ENCODE assay signal across 24 cellular contexts in the genomic region with DNA sequence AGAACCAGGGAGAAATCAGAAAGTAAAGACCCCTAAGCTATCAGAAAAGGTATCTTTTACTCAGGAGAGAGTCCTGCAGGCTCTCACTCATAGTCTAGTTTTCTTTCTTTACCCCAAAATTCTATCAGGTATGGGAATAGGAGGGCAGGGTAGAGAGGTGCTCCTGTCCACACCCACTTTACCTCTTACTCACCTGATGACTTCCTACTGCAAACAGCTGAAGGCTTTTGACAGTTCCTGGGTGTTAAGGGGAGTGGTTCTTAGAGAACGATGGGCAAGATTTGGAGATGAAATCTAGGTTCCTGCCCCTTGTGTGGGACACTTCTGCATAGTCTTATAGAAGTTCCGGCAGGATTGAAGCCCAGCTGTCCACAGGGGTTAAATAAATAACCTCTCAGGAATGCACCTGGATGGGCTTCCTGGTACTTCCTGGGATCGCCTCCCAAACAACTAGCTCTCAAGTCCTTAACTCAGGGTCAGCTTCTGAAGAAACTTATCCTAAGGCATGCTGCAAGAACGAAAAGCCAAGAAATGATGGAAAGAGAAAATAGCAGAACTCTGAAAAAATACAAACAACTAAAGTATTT. TPM values are rescaled to one million over a fixed set of nuclear protein-coding genes. Genes with fewer than 3 reads are reported as not detected.
DNase-seq lines count a peak whose midpoint lies in the region; ATAC-seq, FAIRE-seq and TF ChIP-seq lines count a peak whose summit lies in the region.
"Had no signal": no experiment of that assay in that cellular context is flagged by ENCODE, and none has a peak within 500 bp of the region (broad histone marks: within the 10 kb centered on the region; RNA-seq: fewer than 3 reads in every experiment).

No MANE protein-coding gene starts in this region.

- no peak overlapping the region for H2AK5ac ChIP-seq in mesendoderm (ENCODE audit: low read length)

- no peak overlapping the region for H3K4me3 ChIP-seq in bronchial epithelial cell (ENCODE audit: low read depth, low read length)
- no peak overlapping the region for H3K4me3 ChIP-seq in esophagus squamous epithelium
- no peak overlapping the region for H3K4me3 ChIP-seq in mesendoderm (ENCODE audit: low read length)
- no peak overlapping the region for H3K4me3 ChIP-seq in heart right ventricle
- H3K4me3 ChIP-seq: MG63, SJCRH30 had no signal

- H3K27ac ChIP-seq in esophagus squamous epithelium (peak overlapping the region in 3 of 4 donors; percentile 54 to 66 (median 58)), mesendoderm (ENCODE audit: low read depth, low read length) (no peak overlapping the region), heart right ventricle (no peak overlapping the region)
- H3K27ac ChIP-seq: SJCRH30 had no signal

- H3K4ac ChIP-seq in mesendoderm (ENCODE audit: low read depth, low read length): no peak overlapping the region

- no peak overlapping the region for H3K56ac ChIP-seq in mesendoderm (ENCODE audit: low read length)

- no peak overlapping the region for H3K18ac ChIP-seq in mesendoderm (ENCODE audit: low read length)

- no peak for FAIRE-seq in bronchial epithelial cell (lab: Jason Lieb, UNC)
- FAIRE-seq: D721Med, GM18507, H1 had no signal

- H3K4me1 ChIP-seq in esophagus squamous epithelium (peaks cover 0 to 73% (median 15%) of the 10 kb centered on the region in 3 donors), mesendoderm (ENCODE audit: control insufficient read depth, low read depth, low read length) (no peaks in the 10 kb centered on the region), heart right ventricle (peaks cover 0 to 34% (median 25%) of the 10 kb centered on the region in 9 donors)
- H3K4me1 ChIP-seq: BE2C, SJCRH30 had no signal

- H4K8ac ChIP-seq in mesendoderm (ENCODE audit: low read depth, low read length): no peak overlapping the region

- H3K9ac ChIP-seq in mesendoderm (ENCODE audit: low read length): no peak overlapping the region

- no peak overlapping the region for H2BK15ac ChIP-seq in mesendoderm (replicated peaks; ENCODE audit: low read depth)

- no peaks in the 10 kb centered on the region for H3K36me3 ChIP-seq in bronchial epithelial cell (ENCODE audit: control insufficient read depth, insufficient read depth, low read length)
- no peaks in the 10 kb centered on the region for H3K36me3 ChIP-seq in esophagus squamous epithelium
- no peaks in the 10 kb centered on the region for H3K36me3 ChIP-seq in mesendoderm (ENCODE audit: control insufficient read depth, insufficient read depth, low read length)
- H3K36me3 ChIP-seq in heart right ventricle: no peaks in the 10 kb centered on the region
- H3K36me3 ChIP-seq: BE2C, MG63, SJCRH30 had no signal

- peak overlapping the region; percentile 18 for H3K23ac ChIP-seq in mesendoderm (ENCODE audit: low read length)

- no peak overlapping the region for H4K5ac ChIP-seq in mesendoderm (ENCODE audit: low read length)

- no peaks in the 10 kb centered on the region for H3K79me1 ChIP-seq in mesendoderm (ENCODE audit: low read length)

- H2BK5ac ChIP-seq in mesendoderm (ENCODE audit: low read length): no peak overlapping the region

- H3K4me2 ChIP-seq in mesendoderm (ENCODE audit: low read length): no peak overlapping the region

- 72 to 86% methylated on average over 4 of the region's 4 CpGs for WGBS in esophagus squamous epithelium, 2 donors
- WGBS in mesendoderm (ENCODE audit: extremely low coverage, insufficient coverage, low lambda C conversion rate): no CpG with 5 or more reads among the region's 4 CpGs
- WGBS in heart right ventricle, 2 donors: 72% methylated on average over 4 of the region's 4 CpGs

- DNase-seq in ELF-1 (ENCODE audit: low read depth, low spot score): peak; percentile 15
- DNase-seq in bronchial epithelial cell (ENCODE audit: low read depth): peak; percentile 65
- DNase-seq in esophagus squamous epithelium (lab: John Stamatoyannopoulos, UW): no peak
- DNase-seq in mesendoderm: no peak
- no peak for DNase-seq in posterior vena cava (ENCODE audit: low spot score)
- no peak for DNase-seq in heart right ventricle
- no peak for DNase-seq in GM19238 (ENCODE audit: insufficient read length, low spot score)
- DNase-seq: 8988T; ACHN; BE2C; CD4-positive, CD25-positive, alpha-beta regulatory T cell; HCEC 1CT; KBM-7; MG63; NCI-H2029; NCI-H446; NCI-H524 treated with DMSO at 0.1 percent for 48 hours; NCI-H774; SJCRH30 had no signal

- H3K9me3 ChIP-seq in esophagus squamous epithelium (no peaks in the 10 kb centered on the region), heart right ventricle (no peaks in the 10 kb centered on the region)
- H3K9me3 ChIP-seq: BE2C, SJCRH30 had no signal

- TF ChIP-seq POLR2A in esophagus squamous epithelium (IDR thresholded peaks at IDR 0.05): no peak

- intact Hi-C loops in esophagus squamous epithelium (cut with DNase I) (no loop called here), posterior vena cava (cut with DNase I) (loop anchor here in 1 of 2 donors (2.0 kb wide), 1 partner anchor 27 kb away; no protein-coding TSS in a partner anchor), heart right ventricle (cut with DNase I) (no loop called here)

- no peaks in the 10 kb centered on the region for H3K79me2 ChIP-seq in mesendoderm (ENCODE audit: control insufficient read depth, insufficient read depth, low read length)

- no peak overlapping the region for H2BK120ac ChIP-seq in mesendoderm (ENCODE audit: low read depth, low read length)

- TF ChIP-seq CTCF in bronchial epithelial cell (IDR thresholded peaks at IDR 0.05; ENCODE audit: insufficient read depth, low read length, severe bottlenecking): no peak
- no peak for TF ChIP-seq CTCF in esophagus squamous epithelium (IDR thresholded peaks at IDR 0.05)
- TF ChIP-seq CTCF in heart right ventricle (IDR thresholded peaks at IDR 0.05): no peak

- H3K27me3 ChIP-seq in bronchial epithelial cell (ENCODE audit: control insufficient read depth, insufficient read depth, low read length): no peaks in the 10 kb centered on the region
- no peaks in the 10 kb centered on the region for H3K27me3 ChIP-seq in esophagus squamous epithelium
- no peaks in the 10 kb centered on the region for H3K27me3 ChIP-seq in mesendoderm (ENCODE audit: insufficient read depth, low read length, poor library complexity)
- H3K27me3 ChIP-seq in heart right ventricle: peaks cover 0 to 26% (median 0%) of the 10 kb centered on the region in 7 donors
- H3K27me3 ChIP-seq: MG63, SJCRH30 had no signal

- ATAC-seq in heart right ventricle (no peak), HG02610 (IDR thresholded peaks at IDR 0.05; ENCODE audit: unreplicated experiment) (no peak)

RNA-seq across cellular contexts. Expression of gene TNFAIP8L3, which starts 10.8 kb away (rescaled TPM):
- total RNA-seq in bronchial epithelial cell (5.0 and 7.6 TPM in 2 replicates), esophagus squamous epithelium (10 to 100 TPM in 2 of 4 donors, 1 to 10 TPM in 2; 3.7 to 13.1 (median 8.1) TPM), posterior vena cava (100 to 1,000 TPM in 1 of 2 donors, 10 to 100 TPM in 1; 57.0 to 151 TPM), heart right ventricle (1 to 10 TPM; 2.2 to 9.3 (median 3.4) TPM)
- polyA plus RNA-seq in mesendoderm (2013, experiment 1 of 2): 0.14 TPM
- 0.13 TPM for polyA plus RNA-seq in mesendoderm (2013, experiment 2 of 2)
- polyA plus RNA-seq in heart right ventricle: 10 to 100 TPM in 1 of 2 donors, 1 to 10 TPM in 1; 1.3 to 14.4 TPM
- total RNA-seq: CD4-positive, CD25-positive, alpha-beta regulatory T cell; G401 had no signal
- polyA plus RNA-seq: CD4-positive, CD25-positive, alpha-beta regulatory T cell had no signal

Comparison
In these comparisons a context has a peak if more than half of its experiments do, and no peak if none do; other contexts are left out.
1. DNase-seq: peak in ELF-1 (single experiment) and bronchial epithelial cell (single experiment); none in esophagus squamous epithelium (single experiment), mesendoderm (single experiment), posterior vena cava (single experiment), heart right ventricle (0 of 2) and GM19238 (single experiment).
2. H3K27ac ChIP-seq: peak in esophagus squamous epithelium (3 of 4); none in mesendoderm (single experiment) and heart right ventricle (0 of 10).